ENCODE assay signal across 10 cellular contexts in the genomic region with DNA sequence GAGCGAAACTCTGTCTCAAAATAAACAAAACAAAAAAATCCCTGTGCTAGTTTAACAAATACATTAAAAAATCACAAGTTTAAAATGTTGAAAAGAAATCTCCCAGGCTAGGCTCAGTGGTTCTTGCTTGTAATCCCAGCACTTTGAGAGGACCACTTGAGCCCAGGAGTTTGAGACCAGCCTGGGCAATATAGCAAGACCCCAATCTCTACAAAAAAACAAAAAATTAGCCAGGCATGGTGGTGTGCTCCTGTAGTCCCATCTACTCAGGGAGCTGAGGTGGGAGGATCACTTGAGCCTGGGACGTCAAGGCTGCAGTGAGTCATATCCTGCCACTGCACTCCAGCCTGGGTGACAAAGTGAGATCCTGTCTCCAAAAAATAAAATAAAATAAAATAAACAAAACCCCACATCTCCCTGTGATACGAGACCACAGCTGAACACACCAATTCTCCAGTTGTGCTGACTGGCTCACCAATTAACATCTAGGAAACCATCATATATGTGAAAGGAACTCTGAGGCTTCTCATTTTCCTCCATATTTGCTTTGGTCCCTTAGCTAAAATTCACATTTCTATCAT. TPM values are rescaled to one million over a fixed set of nuclear protein-coding genes. Genes with fewer than 3 reads are reported as not detected.
DNase-seq lines count a peak whose midpoint lies in the region; ATAC-seq and TF ChIP-seq lines count a peak whose summit lies in the region.
"Had no signal": no experiment of that assay in that cellular context is flagged by ENCODE, and none has a peak within 500 bp of the region (broad histone marks: within the 10 kb centered on the region; RNA-seq: fewer than 3 reads in every experiment).

No MANE protein-coding gene starts in this region.

- H3K9me2 ChIP-seq in GM23338 (ENCODE audit: insufficient read depth) = no peaks in the 10 kb centered on the region

- peaks cover 77% of the 10 kb centered on the region for H3K36me3 ChIP-seq in adipocyte (ENCODE audit: control insufficient read depth, insufficient read depth, low read length, severe bottlenecking)
- peaks cover 42% of the 10 kb centered on the region in 2 donors for H3K36me3 ChIP-seq in muscle layer of duodenum (ENCODE audit: control insufficient read depth in 1 of 2, insufficient read depth in 2 of 2, low read length in 2 of 2)
- H3K36me3 ChIP-seq in GM23338 (ENCODE audit: insufficient read depth) = peaks cover 12% of the 10 kb centered on the region
- H3K36me3 ChIP-seq in suprapubic skin = peaks cover 34% of the 10 kb centered on the region

- H3K9me3 ChIP-seq in adipocyte (ENCODE audit: control insufficient read depth, low read length) (no peaks in the 10 kb centered on the region), muscle layer of duodenum (ENCODE audit: control insufficient read depth in 1 of 2, low read length in 2 of 2) (no peaks in the 10 kb centered on the region), suprapubic skin (no peaks in the 10 kb centered on the region)

- DNase-seq in DMS53 (lab: John Stamatoyannopoulos, UW) (peak; percentile 74), NCI-H226 (peak; percentile 21), adipocyte (ENCODE audit: low read depth) (peak; percentile 44), occipital lobe (lab: John Stamatoyannopoulos, UW) (no peak), GM23338 (ENCODE audit: low spot score) (no peak), suprapubic skin (ENCODE audit: low spot score in 2 of 2) (no peak)

- H2AFZ ChIP-seq in GM23338 = no peak overlapping the region

- H3K4me1 ChIP-seq in adipocyte (ENCODE audit: control insufficient read depth, insufficient read depth, low read length) (peaks cover 57% of the 10 kb centered on the region), muscle layer of duodenum (ENCODE audit: control insufficient read depth in 1 of 2, insufficient read depth in 2 of 2, low read length in 2 of 2) (peaks cover 0 to 4% of the 10 kb centered on the region in 2 donors), GM23338 (ENCODE audit: insufficient read depth) (0 out of 2 replicates have a peak, but pooled peaks cover under 1% of the 10 kb centered on the region), suprapubic skin (peaks cover 21% of the 10 kb centered on the region)

- H3K27me3 ChIP-seq in adipocyte (replicated peaks; ENCODE audit: control insufficient read depth, insufficient read depth, low read length) (no peaks in the 10 kb centered on the region), muscle layer of duodenum (ENCODE audit: low read depth, low read length) (no peaks in the 10 kb centered on the region), GM23338 (ENCODE audit: insufficient read depth) (no peaks in the 10 kb centered on the region), suprapubic skin (no peaks in the 10 kb centered on the region)

- H3K27ac ChIP-seq in muscle layer of duodenum (ENCODE audit: low read length) (peak overlapping the region; percentile 31), GM23338 (ENCODE audit: low read depth) (no peak overlapping the region), suprapubic skin (no peak overlapping the region)

- peaks cover 68% of the 10 kb centered on the region for H3K36me3 Mint-ChIP-seq in GM23338 (ENCODE audit: low read depth)

- H3K4me3 ChIP-seq in adipocyte (ENCODE audit: low read length) (peak overlapping the region; percentile 17), muscle layer of duodenum (ENCODE audit: low read depth in 1 of 2, low read length in 2 of 2) (no peak overlapping the region), GM23338 (no peak overlapping the region), suprapubic skin (no peak overlapping the region)

- H3K27ac Mint-ChIP-seq in GM23338 = no peak overlapping the region

- TF ChIP-seq CTCF in GM23338 (conservative IDR thresholded peaks at IDR 0.05; ENCODE audit: low read depth in 2 of 2) = no peak
- no peak for TF ChIP-seq CTCF in suprapubic skin (IDR thresholded peaks at IDR 0.05)

- peaks cover 17% of the 10 kb centered on the region for H3F3A ChIP-seq in GM23338 (replicated peaks; ENCODE audit: low read depth)

- H3K9ac ChIP-seq in adipocyte (ENCODE audit: low read length) = peak overlapping the region; percentile 60

- no peak for TF ChIP-seq POLR2A in suprapubic skin (IDR thresholded peaks at IDR 0.05)

- WGBS in suprapubic skin = 66% methylated on average over 3 of the region's 3 CpGs

- ATAC-seq in HG02884 (IDR thresholded peaks at IDR 0.05; ENCODE audit: unreplicated experiment) = no peak
- ATAC-seq in GM23338 = no peak

- peaks cover 2% of the 10 kb centered on the region for H3K27me3 Mint-ChIP-seq in GM23338 (ENCODE audit: insufficient read depth, low read depth, poor library complexity)

- no peak overlapping the region for H3K4me2 ChIP-seq in GM23338

- no peak for TF ChIP-seq EP300 in suprapubic skin (IDR thresholded peaks at IDR 0.05)

- H4K20me1 ChIP-seq in GM23338 (replicated peaks; ENCODE audit: insufficient read depth) = peaks cover 4% of the 10 kb centered on the region

- H3K79me2 ChIP-seq in GM23338 (replicated peaks; ENCODE audit: insufficient read depth) = peaks cover 7% of the 10 kb centered on the region

- no peaks in the 10 kb centered on the region for H3K9me3 Mint-ChIP-seq in GM23338
- H3K9me3 Mint-ChIP-seq: neural crest cell had no signal

- peaks cover 14% of the 10 kb centered on the region for H3K4me1 Mint-ChIP-seq in GM23338

- H3K4me3 Mint-ChIP-seq in GM23338 = no peak overlapping the region

TF ChIP-seq in GM23338, 12 proteins besides CTCF, POLR2A, EP300 and RAD21:
- TF ChIP-seq, protein P1, sequence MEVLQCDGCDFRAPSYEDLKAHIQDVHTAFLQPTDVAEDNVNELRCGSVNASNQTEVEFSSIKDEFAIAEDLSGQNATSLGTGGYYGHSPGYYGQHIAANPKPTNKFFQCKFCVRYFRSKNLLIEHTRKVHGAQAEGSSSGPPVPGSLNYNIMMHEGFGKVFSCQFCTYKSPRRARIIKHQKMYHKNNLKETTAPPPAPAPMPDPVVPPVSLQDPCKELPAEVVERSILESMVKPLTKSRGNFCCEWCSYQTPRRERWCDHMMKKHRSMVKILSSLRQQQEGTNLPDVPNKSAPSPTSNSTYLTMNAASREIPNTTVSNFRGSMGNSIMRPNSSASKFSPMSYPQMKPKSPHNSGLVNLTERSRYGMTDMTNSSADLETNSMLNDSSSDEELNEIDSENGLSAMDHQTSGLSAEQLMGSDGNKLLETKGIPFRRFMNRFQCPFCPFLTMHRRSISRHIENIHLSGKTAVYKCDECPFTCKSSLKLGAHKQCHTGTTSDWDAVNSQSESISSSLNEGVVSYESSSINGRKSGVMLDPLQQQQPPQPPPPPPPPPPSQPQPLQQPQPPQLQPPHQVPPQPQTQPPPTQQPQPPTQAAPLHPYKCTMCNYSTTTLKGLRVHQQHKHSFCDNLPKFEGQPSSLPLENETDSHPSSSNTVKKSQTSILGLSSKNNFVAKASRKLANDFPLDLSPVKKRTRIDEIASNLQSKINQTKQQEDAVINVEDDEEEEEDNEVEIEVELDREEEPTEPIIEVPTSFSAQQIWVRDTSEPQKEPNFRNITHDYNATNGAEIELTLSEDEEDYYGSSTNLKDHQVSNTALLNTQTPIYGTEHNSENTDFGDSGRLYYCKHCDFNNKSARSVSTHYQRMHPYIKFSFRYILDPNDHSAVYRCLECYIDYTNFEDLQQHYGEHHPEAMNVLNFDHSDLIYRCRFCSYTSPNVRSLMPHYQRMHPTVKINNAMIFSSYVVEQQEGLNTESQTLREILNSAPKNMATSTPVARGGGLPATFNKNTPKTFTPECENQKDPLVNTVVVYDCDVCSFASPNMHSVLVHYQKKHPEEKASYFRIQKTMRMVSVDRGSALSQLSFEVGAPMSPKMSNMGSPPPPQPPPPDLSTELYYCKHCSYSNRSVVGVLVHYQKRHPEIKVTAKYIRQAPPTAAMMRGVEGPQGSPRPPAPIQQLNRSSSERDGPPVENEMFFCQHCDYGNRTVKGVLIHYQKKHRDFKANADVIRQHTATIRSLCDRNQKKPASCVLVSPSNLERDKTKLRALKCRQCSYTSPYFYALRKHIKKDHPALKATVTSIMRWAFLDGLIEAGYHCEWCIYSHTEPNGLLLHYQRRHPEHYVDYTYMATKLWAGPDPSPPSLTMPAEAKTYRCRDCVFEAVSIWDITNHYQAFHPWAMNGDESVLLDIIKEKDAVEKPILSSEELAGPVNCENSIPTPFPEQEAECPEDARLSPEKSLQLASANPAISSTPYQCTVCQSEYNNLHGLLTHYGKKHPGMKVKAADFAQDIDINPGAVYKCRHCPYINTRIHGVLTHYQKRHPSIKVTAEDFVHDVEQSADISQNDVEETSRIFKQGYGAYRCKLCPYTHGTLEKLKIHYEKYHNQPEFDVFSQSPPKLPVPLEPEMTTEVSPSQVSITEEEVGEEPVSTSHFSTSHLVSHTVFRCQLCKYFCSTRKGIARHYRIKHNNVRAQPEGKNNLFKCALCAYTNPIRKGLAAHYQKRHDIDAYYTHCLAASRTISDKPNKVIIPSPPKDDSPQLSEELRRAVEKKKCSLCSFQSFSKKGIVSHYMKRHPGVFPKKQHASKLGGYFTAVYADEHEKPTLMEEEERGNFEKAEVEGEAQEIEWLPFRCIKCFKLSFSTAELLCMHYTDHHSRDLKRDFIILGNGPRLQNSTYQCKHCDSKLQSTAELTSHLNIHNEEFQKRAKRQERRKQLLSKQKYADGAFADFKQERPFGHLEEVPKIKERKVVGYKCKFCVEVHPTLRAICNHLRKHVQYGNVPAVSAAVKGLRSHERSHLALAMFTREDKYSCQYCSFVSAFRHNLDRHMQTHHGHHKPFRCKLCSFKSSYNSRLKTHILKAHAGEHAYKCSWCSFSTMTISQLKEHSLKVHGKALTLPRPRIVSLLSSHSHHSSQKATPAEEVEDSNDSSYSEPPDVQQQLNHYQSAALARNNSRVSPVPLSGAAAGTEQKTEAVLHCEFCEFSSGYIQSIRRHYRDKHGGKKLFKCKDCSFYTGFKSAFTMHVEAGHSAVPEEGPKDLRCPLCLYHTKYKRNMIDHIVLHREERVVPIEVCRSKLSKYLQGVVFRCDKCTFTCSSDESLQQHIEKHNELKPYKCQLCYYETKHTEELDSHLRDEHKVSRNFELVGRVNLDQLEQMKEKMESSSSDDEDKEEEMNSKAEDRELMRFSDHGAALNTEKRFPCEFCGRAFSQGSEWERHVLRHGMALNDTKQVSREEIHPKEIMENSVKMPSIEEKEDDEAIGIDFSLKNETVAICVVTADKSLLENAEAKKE (CRISPR knock-in tag; IDR thresholded peaks at IDR 0.05) = no peak
TF ChIP-seq in GM23338: peak in this region for 0.

RNA-seq across cellular contexts. Expression of a gene that starts 7.3 kb away (rescaled TPM):
- 1,323 TPM for total RNA-seq in occipital lobe
- 550 and 572 TPM in 2 replicates for total RNA-seq in GM23338 (2014; rRNA removed; shearing (Covaris generic))
- 648 and 664 TPM in 2 replicates for polyA plus RNA-seq in GM23338 (2016; fragmentation: Nextera tagmentation; extraction: Ambion mirVana)
- 1,000 to 10,000 TPM in 3 of 4 donors, 100 to 1,000 TPM in 1; 982 to 1,719 (median 1,242) TPM for total RNA-seq in suprapubic skin

RNA-seq across cellular contexts. Expression of a gene that starts 30.9 kb away (rescaled TPM):
- total RNA-seq in occipital lobe (0.62 TPM), suprapubic skin (under 1 TPM; 0.30 to 0.68 (median 0.41) TPM)
- 21.2 and 23.1 TPM in 2 replicates for total RNA-seq in GM23338 (2014; rRNA removed; shearing (Covaris generic))
- polyA plus RNA-seq in GM23338 (2016; fragmentation: Nextera tagmentation; extraction: Ambion mirVana) = 8.3 and 11.3 TPM in 2 replicates

RNA-seq across cellular contexts. Expression of a gene that starts 36.0 kb away (rescaled TPM):
- total RNA-seq in occipital lobe (3.0 TPM), suprapubic skin (1 to 10 TPM in 1 of 4 donors, under 1 TPM in 1, not detected in 2; 0.76 to 3.0 TPM)
- 0.45 and 2.1 TPM in 2 replicates for total RNA-seq in GM23338 (2014; rRNA removed; shearing (Covaris generic))
- polyA plus RNA-seq in GM23338 (2016; fragmentation: Nextera tagmentation; extraction: Ambion mirVana) = 1.1 and 2.0 TPM in 2 replicates
- total RNA-seq: NCI-H460 had no signal

Comparison
In these comparisons a context has a peak if more than half of its experiments do, and no peak if none do; other contexts are left out.
1. DNase-seq: peak in DMS53 (single experiment), NCI-H226 (single experiment) and adipocyte (single experiment); none in occipital lobe (single experiment), GM23338 (single experiment) and suprapubic skin (0 of 2).
2. RNA of a gene that starts 30.9 kb away (total RNA-seq): 21.2 to 23.1 TPM in GM23338; 0.62 TPM in occipital lobe (single experiment) and 0.30 to 0.68 TPM in suprapubic skin; every median in the first group is over 10 times any median in the second.